In genomic region chr3:16179261-16179660, GRCh38 we compare ENCODE assay signal across 21 cellular contexts. TPM values are rescaled to one million over a fixed set of nuclear protein-coding genes. Genes with fewer than 3 reads are reported as not detected.
A peak's percentile ranks its signal among the peaks of the same experiment; 100 is the strongest.
DNase-seq lines count a peak whose midpoint lies in the region; TF ChIP-seq lines count a peak whose summit lies in the region.
"Had no signal": no experiment of that assay in that cellular context is flagged by ENCODE, and none has a peak within 500 bp of the region (broad histone marks: within the 10 kb centered on the region; RNA-seq: fewer than 3 reads in every experiment).

No MANE protein-coding gene starts in this region.

- H3K27ac ChIP-seq in mammary epithelial cell (ENCODE audit: insufficient read depth, low read depth, low read length) (no peak overlapping the region), angular gyrus (ENCODE audit: low read depth, low read length) (peak overlapping the region; percentile 57), mesenchymal stem cell (ENCODE audit: low read length, poor library complexity, severe bottlenecking) (no peak overlapping the region), vagina (peak overlapping the region; percentile 78), colonic mucosa (no peak overlapping the region)

- TF ChIP-seq CTCF in MCF 10A (IDR thresholded peaks at IDR 0.05; ENCODE audit: unreplicated experiment), result no peak
- no peak for TF ChIP-seq CTCF in mammary epithelial cell (conservative IDR thresholded peaks at IDR 0.05 in 1 of 2, IDR thresholded peaks at IDR 0.05 in 1 of 2; ENCODE audit: extremely low read depth in 1 of 2, insufficient read depth in 1 of 2, low read depth in 1 of 2, low read length in 2 of 2)
- no peak for TF ChIP-seq CTCF in vagina (IDR thresholded peaks at IDR 0.05)
- TF ChIP-seq CTCF in colonic mucosa (IDR thresholded peaks at IDR 0.05), result no peak

- dilution Hi-C loops in mammary epithelial cell (cut with HindIII; ENCODE audit: low sequenced_read_pairs), result no loop called here

- peak overlapping the region in 1 of 2 experiments; percentile 37 for H3K18ac ChIP-seq in mesenchymal stem cell (ENCODE audit: low read depth in 1 of 2, low read length in 2 of 2)

- H3K27me3 Mint-ChIP-seq in MCF 10A (ENCODE audit: insufficient read depth, unreplicated experiment), result no peaks in the 10 kb centered on the region

- peaks cover 17% of the 10 kb centered on the region for H3K36me3 Mint-ChIP-seq in MCF 10A (ENCODE audit: insufficient read depth, unreplicated experiment)

- H3K27me3 ChIP-seq in mammary epithelial cell (ENCODE audit: insufficient read depth, low read length) (peaks cover 4% of the 10 kb centered on the region), mesenchymal stem cell (ENCODE audit: control insufficient read depth in 1 of 2, insufficient read depth in 1 of 2, low read length in 2 of 2) (no peaks in the 10 kb centered on the region), vagina (no peaks in the 10 kb centered on the region), colonic mucosa (no peaks in the 10 kb centered on the region)
- H3K27me3 ChIP-seq: BE2C had no signal

- H3K4me2 ChIP-seq in mammary epithelial cell (ENCODE audit: insufficient read depth, low read depth, low read length), result no peak overlapping the region
- no peak overlapping the region for H3K4me2 ChIP-seq in mesenchymal stem cell (ENCODE audit: low read length, poor library complexity, severe bottlenecking)

- H3K9ac ChIP-seq in mammary epithelial cell (ENCODE audit: insufficient read depth, low read length), result no peak overlapping the region
- peak overlapping the region; percentile 65 for H3K9ac ChIP-seq in mesenchymal stem cell (ENCODE audit: low read length)
- no peak overlapping the region for H3K9ac ChIP-seq in colonic mucosa (ENCODE audit: low read depth in 2 of 2, low read length in 2 of 2)

- no peaks in the 10 kb centered on the region for H3K79me1 ChIP-seq in mesenchymal stem cell (replicated peaks; ENCODE audit: low read length, poor library complexity, severe bottlenecking)

- CTCF ChIA-PET in MCF 10A (lab: Yijun Ruan, JAX) (interaction anchor here (0.6 to 11.9 kb wide), 19 partner anchors 9 to 552 kb away, joined by 3 to 183 read pairs (median 5); no protein-coding TSS in a partner anchor), mammary epithelial cell (lab: Charles Lee; ENCODE audit: low non-redundant PET) (no interaction called here)

- H2BK5ac ChIP-seq in mesenchymal stem cell (ENCODE audit: low read depth, low read length, poor library complexity, severe bottlenecking), result no peak overlapping the region

- no peak overlapping the region for H2AK5ac ChIP-seq in mesenchymal stem cell (ENCODE audit: low read length, severe bottlenecking)

- H3K23ac ChIP-seq in mesenchymal stem cell (ENCODE audit: low read length in 2 of 2), result no peak overlapping the region

- H3K27ac Mint-ChIP-seq in MCF 10A (ENCODE audit: low read depth, unreplicated experiment), result peak overlapping the region; percentile 33
- H3K27ac Mint-ChIP-seq: CD4-positive, alpha-beta T cell had no signal

- no peak overlapping the region for H4K91ac ChIP-seq in mesenchymal stem cell (ENCODE audit: low read length)

- no peaks in the 10 kb centered on the region for H3K79me2 ChIP-seq in mammary epithelial cell (ENCODE audit: insufficient read depth, low read length)

- no peaks in the 10 kb centered on the region for H4K20me1 ChIP-seq in mammary epithelial cell (ENCODE audit: insufficient read depth, low read length)

- no peak overlapping the region for H3K14ac ChIP-seq in mesenchymal stem cell (ENCODE audit: low read length in 2 of 2)

- DNase-seq in MCF 10A (ENCODE audit: unreplicated experiment) (no peak), mammary epithelial cell (no peak), mesenchymal stem cell (no peak), vagina (ENCODE audit: extremely low spot score in 2 of 2) (peak in 1 of 2 donors; percentile 80), activated gamma-delta T cell treated with Interleukin-2 at 50 U/mL for 16 hours (no peak), colonic mucosa (no peak)
- no peak for DNase-seq in activated CD4-positive, alpha-beta T cell treated with anti-CD3 and anti-CD28 coated beads, Interleukin-2, amount 50 U/mL, for 4 hours
- DNase-seq: 8988T; BE2C; CD4-positive, alpha-beta T cell; DMS153; GDM1; KG1; NCI-H1417 treated with DMSO at 0.1 percent for 48 hours; NCI-H187 treated with DMSO at 0.1 percent for 48 hours; NCI-H2227 treated with DMSO at 0.1 percent for 48 hours; NCI-H510A treated with DMSO at 0.1 percent for 48 hours; NCI-H774; Right ventricle myocardium superior had no signal

- H2BK15ac ChIP-seq in mesenchymal stem cell (ENCODE audit: low read depth, poor library complexity, severe bottlenecking), result no peak overlapping the region

- no peak overlapping the region for H4K8ac ChIP-seq in mesenchymal stem cell (ENCODE audit: low read length)

- POLR2A ChIA-PET in MCF 10A (lab: Yijun Ruan, JAX), result interaction anchor here (0.7 to 3.3 kb wide), 2 partner anchors 128 to 131 kb away, joined by 4 to 21 read pairs; no protein-coding TSS in a partner anchor

- no peaks in the 10 kb centered on the region for H3K36me3 ChIP-seq in mammary epithelial cell (ENCODE audit: insufficient read depth, low read length)
- H3K36me3 ChIP-seq in mesenchymal stem cell (ENCODE audit: control insufficient read depth in 1 of 2, insufficient read depth in 2 of 2, low read depth in 1 of 2, low read length in 2 of 2), result peaks cover 0 to 30% of the 10 kb centered on the region in 2 experiments
- no peaks in the 10 kb centered on the region for H3K36me3 ChIP-seq in vagina
- H3K36me3 ChIP-seq in colonic mucosa, result no peaks in the 10 kb centered on the region
- H3K36me3 ChIP-seq: BE2C, HAP-1 had no signal

- TF ChIP-seq POLR2A in vagina (IDR thresholded peaks at IDR 0.05), result no peak

- H3K9me3 ChIP-seq in mammary epithelial cell (replicated peaks; ENCODE audit: insufficient read depth, low read length) (no peaks in the 10 kb centered on the region), mesenchymal stem cell (ENCODE audit: control insufficient read depth, low read length) (no peaks in the 10 kb centered on the region), vagina (no peaks in the 10 kb centered on the region), colonic mucosa (no peaks in the 10 kb centered on the region)
- H3K9me3 ChIP-seq: BE2C, HAP-1 had no signal

- no peaks in the 10 kb centered on the region for H3K9me3 Mint-ChIP-seq in MCF 10A (ENCODE audit: unreplicated experiment)
- H3K9me3 Mint-ChIP-seq: CD4-positive, alpha-beta T cell had no signal

- no peak overlapping the region for H3K4ac ChIP-seq in mesenchymal stem cell (ENCODE audit: low read depth in 1 of 2, low read length in 2 of 2)

- WGBS in mammary epithelial cell (ENCODE audit: low coverage, missing lambda C conversion rate), result 96% methylated on average over 2 of the region's 2 CpGs
- 97% methylated on average over 2 of the region's 2 CpGs for WGBS in mesenchymal stem cell

- peaks cover 60% of the 10 kb centered on the region for H3K4me1 Mint-ChIP-seq in MCF 10A (ENCODE audit: insufficient read depth, unreplicated experiment)

- H2AFZ ChIP-seq in mammary epithelial cell (ENCODE audit: low read depth, low read length) (no peak overlapping the region), mesenchymal stem cell (ENCODE audit: low read depth, low read length) (no peak overlapping the region)

- in situ Hi-C loops in mammary epithelial cell (cut with MboI; ENCODE audit: low sequenced_read_pairs in 2 of 2), result loop anchor here in 1 of 2 donors (10.0 kb wide), 1 partner anchor 134 kb away; no protein-coding TSS in a partner anchor

- no peak overlapping the region for H2BK120ac ChIP-seq in mesenchymal stem cell (ENCODE audit: low read depth, low read length)

- H3K4me3 Mint-ChIP-seq in MCF 10A (ENCODE audit: unreplicated experiment), result peak overlapping the region; percentile 73
- H3K4me3 Mint-ChIP-seq: CD4-positive, alpha-beta T cell had no signal

- peak overlapping the region in 1 of 2 experiments; percentile 23 for H2BK12ac ChIP-seq in mesenchymal stem cell (ENCODE audit: low read length in 2 of 2)

- intact Hi-C loops in MCF 10A (cut with micrococcal nuclease) (no loop called here), mammary epithelial cell (cut with micrococcal nuclease) (loop anchor here (5.0 kb wide), 1 partner anchor 77 kb away; no protein-coding TSS in a partner anchor), vagina (cut with DNase I) (loop anchor here (2.0 to 5.0 kb wide), 3 partner anchors 37 to 130 kb away; no protein-coding TSS in a partner anchor), colonic mucosa (cut with DNase I) (loop anchor here (2.0 to 5.0 kb wide), 2 partner anchors 68 to 130 kb away; no protein-coding TSS in a partner anchor)

- BruUV-seq in MCF 10A (replicated peaks; lab: Mats Ljungman, UMichigan) (no TSS peak), mammary epithelial cell (replicated peaks; lab: Mats Ljungman, UMichigan) (no TSS peak)

- no peak overlapping the region for H3K4me3 ChIP-seq in mammary epithelial cell (replicated peaks in 1 of 3; ENCODE audit: insufficient read depth in 1 of 3, low read depth in 2 of 3, low read length in 3 of 3)
- H3K4me3 ChIP-seq in mesenchymal stem cell (ENCODE audit: insufficient read depth in 1 of 2, low read depth in 1 of 2, low read length in 2 of 2), result no peak overlapping the region
- no peak overlapping the region for H3K4me3 ChIP-seq in vagina
- H3K4me3 ChIP-seq in colonic mucosa, result no peak overlapping the region
- H3K4me3 ChIP-seq: HAP-1 had no signal

- H3K4me1 ChIP-seq in mammary epithelial cell (ENCODE audit: insufficient read depth, low read length), result peaks cover 5% of the 10 kb centered on the region
- peaks cover 14% of the 10 kb centered on the region for H3K4me1 ChIP-seq in mesenchymal stem cell (ENCODE audit: control insufficient read depth, insufficient read depth, low read depth, low read length)
- peaks cover 54% of the 10 kb centered on the region for H3K4me1 ChIP-seq in vagina
- no peaks in the 10 kb centered on the region for H3K4me1 ChIP-seq in colonic mucosa
- H3K4me1 ChIP-seq: BE2C, HAP-1 had no signal

RNA-seq across cellular contexts. Expression of gene GALNT15, which starts 4.8 kb away (rescaled TPM):
- total RNA-seq in MCF 10A (2022), result 3.0 and 10.2 TPM in 2 replicates
- under 1 TPM in 1 of 2 donors, not detected in 1; under 0.01 TPM for total RNA-seq in mammary epithelial cell
- 0.05 TPM for polyA plus RNA-seq in mammary epithelial cell
- not detected for polyA minus RNA-seq in mammary epithelial cell
- 0.69 TPM for polyA plus RNA-seq in mesenchymal stem cell (2013, experiment 1 of 2)
- polyA plus RNA-seq in mesenchymal stem cell (2013, experiment 2 of 2), result 0.86 TPM
- 225 TPM for total RNA-seq in vagina
- 1 to 10 TPM; 2.1 to 4.5 TPM for total RNA-seq in colonic mucosa
- total RNA-seq: CD4-positive, alpha-beta T cell had no signal

Comparison
In these comparisons a context has a peak if more than half of its experiments do, and no peak if none do; other contexts are left out.
1. H3K27ac ChIP-seq: peak in angular gyrus (single experiment) and vagina (single experiment); none in mammary epithelial cell (single experiment), mesenchymal stem cell (single experiment) and colonic mucosa (single experiment).
2. RNA of gene GALNT15, which starts 4.8 kb away (total RNA-seq): 225 TPM in vagina (single experiment); 2.1 to 4.5 TPM in colonic mucosa, 3.0 to 10.2 TPM in MCF 10A and under 0.01 TPM in mammary epithelial cell; every median in the first group is over 10 times any median in the second.